In the genomic region with DNA sequence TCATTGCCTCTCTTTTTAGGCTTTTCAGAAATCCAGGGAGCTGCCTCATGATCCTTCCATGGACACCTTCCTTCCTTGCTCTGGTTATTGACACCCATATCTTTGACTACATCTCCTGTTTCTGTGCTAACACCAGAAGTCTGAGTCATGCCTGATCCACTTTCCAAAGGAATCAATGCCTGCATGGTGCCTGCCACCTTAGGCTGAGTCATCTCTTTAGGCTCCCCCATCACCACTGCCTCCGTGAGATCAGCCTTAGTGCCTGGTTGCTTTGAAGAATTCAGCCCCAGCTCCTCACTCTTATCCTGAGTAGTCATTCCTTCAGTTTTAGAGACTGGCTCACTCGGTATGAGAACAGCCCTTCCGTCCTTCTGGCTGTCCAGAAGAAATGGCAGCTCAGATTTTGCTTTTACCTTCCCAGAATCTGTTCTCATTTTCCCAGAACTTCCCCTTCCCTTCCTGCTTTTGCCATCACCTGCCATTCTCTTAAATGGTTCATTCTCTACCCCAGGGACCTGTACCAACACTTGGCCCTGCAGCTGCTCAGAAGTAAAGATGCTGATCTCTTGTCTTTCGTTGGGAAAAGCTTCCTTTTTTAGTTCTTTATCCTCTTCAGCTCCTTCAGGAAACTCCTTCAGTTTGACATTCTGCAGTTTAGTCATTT, we compare ENCODE assay signal across 1 cellular context.
TF ChIP-seq lines count a peak whose summit lies in the region.

No MANE protein-coding gene starts in this region.

TF ChIP-seq in K562, 482 proteins besides CTCF, POLR2A, EP300 and RAD21 (continued from another document):
- TF ChIP-seq, protein P1, sequence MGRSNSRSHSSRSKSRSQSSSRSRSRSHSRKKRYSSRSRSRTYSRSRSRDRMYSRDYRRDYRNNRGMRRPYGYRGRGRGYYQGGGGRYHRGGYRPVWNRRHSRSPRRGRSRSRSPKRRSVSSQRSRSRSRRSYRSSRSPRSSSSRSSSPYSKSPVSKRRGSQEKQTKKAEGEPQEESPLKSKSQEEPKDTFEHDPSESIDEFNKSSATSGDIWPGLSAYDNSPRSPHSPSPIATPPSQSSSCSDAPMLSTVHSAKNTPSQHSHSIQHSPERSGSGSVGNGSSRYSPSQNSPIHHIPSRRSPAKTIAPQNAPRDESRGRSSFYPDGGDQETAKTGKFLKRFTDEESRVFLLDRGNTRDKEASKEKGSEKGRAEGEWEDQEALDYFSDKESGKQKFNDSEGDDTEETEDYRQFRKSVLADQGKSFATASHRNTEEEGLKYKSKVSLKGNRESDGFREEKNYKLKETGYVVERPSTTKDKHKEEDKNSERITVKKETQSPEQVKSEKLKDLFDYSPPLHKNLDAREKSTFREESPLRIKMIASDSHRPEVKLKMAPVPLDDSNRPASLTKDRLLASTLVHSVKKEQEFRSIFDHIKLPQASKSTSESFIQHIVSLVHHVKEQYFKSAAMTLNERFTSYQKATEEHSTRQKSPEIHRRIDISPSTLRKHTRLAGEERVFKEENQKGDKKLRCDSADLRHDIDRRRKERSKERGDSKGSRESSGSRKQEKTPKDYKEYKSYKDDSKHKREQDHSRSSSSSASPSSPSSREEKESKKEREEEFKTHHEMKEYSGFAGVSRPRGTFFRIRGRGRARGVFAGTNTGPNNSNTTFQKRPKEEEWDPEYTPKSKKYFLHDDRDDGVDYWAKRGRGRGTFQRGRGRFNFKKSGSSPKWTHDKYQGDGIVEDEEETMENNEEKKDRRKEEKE (IDR thresholded peaks at IDR 0.05; ENCODE audit: borderline replicate concordance in 1 of 2, control insufficient read depth in 1 of 2, low read depth in 2 of 2, low read length in 1 of 2), result no peak
- no peak for TF ChIP-seq ZNF174 (CRISPR knock-in tag; IDR thresholded peaks at IDR 0.05)
- peak; percentile 76 for TF ChIP-seq FOSL1 (tag; conservative IDR thresholded peaks at IDR 0.05)
- peak; percentile 72; the same call in 1 of the 2 replicates for TF ChIP-seq JUN (IDR thresholded peaks at IDR 0.05; ENCODE audit: borderline replicate concordance, low read depth, low read length)
- TF ChIP-seq JUN (CRISPR knock-in tag; IDR thresholded peaks at IDR 0.05; ENCODE audit: borderline replicate concordance), result no peak
- peak; percentile 46 for TF ChIP-seq FOS (IDR thresholded peaks at IDR 0.05; ENCODE audit: extremely low read depth, insufficient read length)
- TF ChIP-seq, protein P2, sequence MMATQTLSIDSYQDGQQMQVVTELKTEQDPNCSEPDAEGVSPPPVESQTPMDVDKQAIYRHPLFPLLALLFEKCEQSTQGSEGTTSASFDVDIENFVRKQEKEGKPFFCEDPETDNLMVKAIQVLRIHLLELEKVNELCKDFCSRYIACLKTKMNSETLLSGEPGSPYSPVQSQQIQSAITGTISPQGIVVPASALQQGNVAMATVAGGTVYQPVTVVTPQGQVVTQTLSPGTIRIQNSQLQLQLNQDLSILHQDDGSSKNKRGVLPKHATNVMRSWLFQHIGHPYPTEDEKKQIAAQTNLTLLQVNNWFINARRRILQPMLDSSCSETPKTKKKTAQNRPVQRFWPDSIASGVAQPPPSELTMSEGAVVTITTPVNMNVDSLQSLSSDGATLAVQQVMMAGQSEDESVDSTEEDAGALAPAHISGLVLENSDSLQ (IDR thresholded peaks at IDR 0.05), result 0 out of 2 replicates have a peak, but pooled peaks have one; percentile 5
- TF ChIP-seq MEIS2 (IDR thresholded peaks at IDR 0.05; ENCODE audit: partially characterized antibody), result no peak
- no peak for TF ChIP-seq ZNF197 (CRISPR knock-in tag; IDR thresholded peaks at IDR 0.05; ENCODE audit: low read depth)
- TF ChIP-seq TEAD2 (tag; IDR thresholded peaks at IDR 0.05), result no peak
- TF ChIP-seq NELFE (IDR thresholded peaks at IDR 0.05; ENCODE audit: insufficient read depth, insufficient read length), result no peak
- no peak for TF ChIP-seq E2F3 (CRISPR knock-in tag; IDR thresholded peaks at IDR 0.05)
- TF ChIP-seq, protein P3, sequence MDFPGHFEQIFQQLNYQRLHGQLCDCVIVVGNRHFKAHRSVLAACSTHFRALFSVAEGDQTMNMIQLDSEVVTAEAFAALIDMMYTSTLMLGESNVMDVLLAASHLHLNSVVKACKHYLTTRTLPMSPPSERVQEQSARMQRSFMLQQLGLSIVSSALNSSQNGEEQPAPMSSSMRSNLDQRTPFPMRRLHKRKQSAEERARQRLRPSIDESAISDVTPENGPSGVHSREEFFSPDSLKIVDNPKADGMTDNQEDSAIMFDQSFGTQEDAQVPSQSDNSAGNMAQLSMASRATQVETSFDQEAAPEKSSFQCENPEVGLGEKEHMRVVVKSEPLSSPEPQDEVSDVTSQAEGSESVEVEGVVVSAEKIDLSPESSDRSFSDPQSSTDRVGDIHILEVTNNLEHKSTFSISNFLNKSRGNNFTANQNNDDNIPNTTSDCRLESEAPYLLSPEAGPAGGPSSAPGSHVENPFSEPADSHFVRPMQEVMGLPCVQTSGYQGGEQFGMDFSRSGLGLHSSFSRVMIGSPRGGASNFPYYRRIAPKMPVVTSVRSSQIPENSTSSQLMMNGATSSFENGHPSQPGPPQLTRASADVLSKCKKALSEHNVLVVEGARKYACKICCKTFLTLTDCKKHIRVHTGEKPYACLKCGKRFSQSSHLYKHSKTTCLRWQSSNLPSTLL (IDR thresholded peaks at IDR 0.05), result no peak
- TF ChIP-seq ZNF77 (CRISPR knock-in tag; IDR thresholded peaks at IDR 0.05), result no peak
